19 cellular contexts compared by ENCODE assay signal in the genomic region with DNA sequence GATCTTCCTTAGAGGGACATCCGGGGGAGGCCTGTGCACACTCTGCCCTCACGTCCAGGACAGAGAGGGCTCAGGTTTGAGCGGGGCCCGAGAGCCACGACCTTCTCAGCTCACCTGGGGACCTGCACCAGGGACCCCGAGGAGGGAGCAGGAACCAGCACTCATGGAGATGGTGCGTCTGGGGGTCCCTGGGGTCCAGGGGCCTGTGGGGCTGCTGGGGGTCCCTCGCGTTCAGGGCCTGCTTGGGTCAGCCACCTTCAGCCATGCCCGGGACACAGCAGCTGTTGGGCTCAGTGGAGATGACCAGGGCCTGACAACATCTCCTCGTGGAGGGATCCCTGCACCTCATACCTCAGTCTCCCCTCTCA. TPM values are rescaled to one million over a fixed set of nuclear protein-coding genes. Genes with fewer than 3 reads are reported as not detected.
DNase-seq lines count a peak whose midpoint lies in the region; ATAC-seq and TF ChIP-seq lines count a peak whose summit lies in the region.
"Had no signal": no experiment of that assay in that cellular context is flagged by ENCODE, and none has a peak within 500 bp of the region (broad histone marks: within the 10 kb centered on the region; RNA-seq: fewer than 3 reads in every experiment).

No MANE protein-coding gene starts in this region.

- TF ChIP-seq POLR2A in sigmoid colon (IDR thresholded peaks at IDR 0.05): no peak

- H3K27ac ChIP-seq in left ventricle myocardium inferior (replicated peaks) (no peak overlapping the region), right atrium auricular region (no peak overlapping the region), right cardiac atrium (ENCODE audit: low read length) (no peak overlapping the region), sigmoid colon (no peak overlapping the region)
- H3K27ac ChIP-seq: 22Rv1, BLaER1, GM23248 had no signal

- peak; percentile 48 for DNase-seq in Right ventricle myocardium inferior (ENCODE audit: missing footprints)
- DNase-seq in left ventricle myocardium superior: no peak
- DNase-seq in left ventricle myocardium inferior: peak; percentile 4
- no peak for DNase-seq in right atrium auricular region (ENCODE audit: low spot score)
- DNase-seq in right cardiac atrium: peak in 2 of 3 donors; percentile 16 to 40
- peak; percentile 65 for DNase-seq in sigmoid colon
- DNase-seq in DMS 273 (lab: John Stamatoyannopoulos, UW; ENCODE audit: unreplicated experiment): no peak
- DNase-seq in T1000 (lab: John Stamatoyannopoulos, UW): no peak
- DNase-seq: CD4-positive, alpha-beta T cell; DMS53; DMS79 treated with DMSO at 0.1 percent for 48 hours; GF-D8; GM23248; H7; HCEC 1CT had no signal

- peaks cover 17% of the 10 kb centered on the region for H3K9me3 ChIP-seq in left ventricle myocardium inferior (replicated peaks)
- peaks cover 0 to 18% of the 10 kb centered on the region in 2 donors for H3K9me3 ChIP-seq in right atrium auricular region
- no peaks in the 10 kb centered on the region for H3K9me3 ChIP-seq in right cardiac atrium (ENCODE audit: control insufficient read depth, low read length)
- peaks cover 0 to 6% (median 2%) of the 10 kb centered on the region in 4 donors for H3K9me3 ChIP-seq in sigmoid colon

- H3K27me3 ChIP-seq in left ventricle myocardium inferior (ENCODE audit: low read depth) (no peaks in the 10 kb centered on the region), right atrium auricular region (no peaks in the 10 kb centered on the region), right cardiac atrium (ENCODE audit: control insufficient read depth, insufficient read depth) (no peaks in the 10 kb centered on the region), sigmoid colon (no peaks in the 10 kb centered on the region)

- H3K4me3 ChIP-seq in left ventricle myocardium inferior (no peak overlapping the region), right atrium auricular region (no peak overlapping the region), right cardiac atrium (ENCODE audit: low read length) (no peak overlapping the region), sigmoid colon (no peak overlapping the region)
- H3K4me3 ChIP-seq: BLaER1, GM23248 had no signal

- TF ChIP-seq EP300 in sigmoid colon (IDR thresholded peaks at IDR 0.05): no peak

- TF ChIP-seq CTCF in left ventricle myocardium inferior (IDR thresholded peaks at IDR 0.05; ENCODE audit: borderline replicate concordance): no peak
- TF ChIP-seq CTCF in right atrium auricular region (IDR thresholded peaks at IDR 0.05): no peak
- no peak for TF ChIP-seq CTCF in sigmoid colon (IDR thresholded peaks at IDR 0.05)

- ATAC-seq in Right ventricle myocardium inferior (no peak), left ventricle myocardium superior (no peak), right cardiac atrium (no peak)

- intact Hi-C loops in Right ventricle myocardium inferior (cut with DNase I) (no loop called here), left ventricle myocardium superior (cut with micrococcal nuclease) (no loop called here), left ventricle myocardium inferior (cut with micrococcal nuclease) (no loop called here), right cardiac atrium (cut with DNase I) (no loop called here), sigmoid colon (cut with DNase I) (no loop called here)

- H3K4me1 ChIP-seq in left ventricle myocardium inferior (peaks cover 13% of the 10 kb centered on the region), right atrium auricular region (peaks cover 0 to 15% of the 10 kb centered on the region in 2 donors), right cardiac atrium (ENCODE audit: control insufficient read depth, insufficient read depth, low read length) (peaks cover 2% of the 10 kb centered on the region), sigmoid colon (peaks cover 0 to 7% (median 3%) of the 10 kb centered on the region in 4 donors)

- no peaks in the 10 kb centered on the region for H3K36me3 ChIP-seq in left ventricle myocardium inferior
- H3K36me3 ChIP-seq in right atrium auricular region: no peaks in the 10 kb centered on the region
- H3K36me3 ChIP-seq in sigmoid colon: no peaks in the 10 kb centered on the region

- WGBS in right cardiac atrium: 94% methylated on average over 11 of the region's 11 CpGs
- 89 to 90% methylated on average over 11 of the region's 11 CpGs for WGBS in sigmoid colon, 2 donors

RNA-seq across cellular contexts. Expression of a gene that starts 47.1 kb away (rescaled TPM):
- total RNA-seq in Right ventricle myocardium inferior: 9.8 TPM
- total RNA-seq in left ventricle myocardium superior: 12.1 TPM
- total RNA-seq in left ventricle myocardium inferior: 7.7 TPM
- total RNA-seq in right atrium auricular region: 1 to 10 TPM; 5.2 to 6.0 TPM
- 1 to 10 TPM; 6.2 to 9.9 (median 8.8) TPM for total RNA-seq in right cardiac atrium
- 7.8 TPM for polyA plus RNA-seq in right cardiac atrium
- total RNA-seq in sigmoid colon: 10 to 100 TPM in 2 of 4 donors, 1 to 10 TPM in 1, under 1 TPM in 1; 0.99 to 11.1 (median 7.3) TPM
- 1 to 10 TPM in 2 of 3 donors, under 1 TPM in 1; 0.60 to 4.6 (median 1.8) TPM for polyA plus RNA-seq in sigmoid colon
- total RNA-seq: G401, GM23248 had no signal
- polyA plus RNA-seq: CD8-positive, alpha-beta memory T cell had no signal

RNA-seq across cellular contexts. Expression of a gene that starts 57.8 kb away (rescaled TPM):
- total RNA-seq in Right ventricle myocardium inferior: 189 TPM
- total RNA-seq in left ventricle myocardium superior: 210 TPM
- 186 TPM for total RNA-seq in left ventricle myocardium inferior
- total RNA-seq in right atrium auricular region: 100 to 1,000 TPM; 206 to 254 TPM
- total RNA-seq in right cardiac atrium: 100 to 1,000 TPM; 197 to 213 (median 202) TPM
- 273 TPM for polyA plus RNA-seq in right cardiac atrium
- total RNA-seq in sigmoid colon: 100 to 1,000 TPM in 1 of 4 donors, 10 to 100 TPM in 3; 34.4 to 105 (median 70.4) TPM
- polyA plus RNA-seq in sigmoid colon: 100 to 1,000 TPM in 1 of 3 donors, 10 to 100 TPM in 2; 27.0 to 101 (median 28.2) TPM

Comparison
In these comparisons a context has a peak if more than half of its experiments do, and no peak if none do; other contexts are left out.
1. DNase-seq: peak in Right ventricle myocardium inferior (single experiment), left ventricle myocardium inferior (single experiment), right cardiac atrium (2 of 3) and sigmoid colon (single experiment); none in left ventricle myocardium superior (single experiment), right atrium auricular region (single experiment), DMS 273 (single experiment) and T1000 (single experiment).